Comparison of ENCODE assay signal across 1 cellular context in genomic region chr19:36638862-36639510, GRCh38.
TF ChIP-seq lines count a peak whose summit lies in the region.

No MANE protein-coding gene starts in this region.

TF ChIP-seq in K562, 482 proteins besides CTCF, POLR2A, EP300 and RAD21:
- no peak for TF ChIP-seq RCOR1 (IDR thresholded peaks at IDR 0.05; ENCODE audit: borderline replicate concordance in 1 of 2, low read depth in 2 of 2, low read length in 2 of 2)
- TF ChIP-seq ELF2 (CRISPR knock-in tag; IDR thresholded peaks at IDR 0.05) = no peak
- no peak for TF ChIP-seq ZNF431 (CRISPR knock-in tag; IDR thresholded peaks at IDR 0.05)
- no peak for TF ChIP-seq ZNF609 (CRISPR knock-in tag; IDR thresholded peaks at IDR 0.05; ENCODE audit: borderline replicate concordance)
- no peak for TF ChIP-seq HMG20A (CRISPR knock-in tag; conservative IDR thresholded peaks at IDR 0.05)
- 0 out of 2 replicates have a peak, but pooled peaks have one; percentile 53 for TF ChIP-seq TRIM28 (IDR thresholded peaks at IDR 0.05)
- TF ChIP-seq HIVEP1 (CRISPR knock-in tag; IDR thresholded peaks at IDR 0.05) = no peak
- no peak for TF ChIP-seq ZNF280A (IDR thresholded peaks at IDR 0.05; ENCODE audit: low read depth, partially characterized antibody)
- peak; percentile 98 for TF ChIP-seq ZNF274 (IDR thresholded peaks at IDR 0.05; ENCODE audit: borderline replicate concordance, low read depth, low read length)
- no peak for TF ChIP-seq CREB3L1 (IDR thresholded peaks at IDR 0.05; ENCODE audit: borderline replicate concordance, low read depth)
- no peak for TF ChIP-seq GABPB2 (CRISPR knock-in tag; conservative IDR thresholded peaks at IDR 0.05)
